Comparison of ENCODE assay signal across 8 cellular contexts in the genomic region with DNA sequence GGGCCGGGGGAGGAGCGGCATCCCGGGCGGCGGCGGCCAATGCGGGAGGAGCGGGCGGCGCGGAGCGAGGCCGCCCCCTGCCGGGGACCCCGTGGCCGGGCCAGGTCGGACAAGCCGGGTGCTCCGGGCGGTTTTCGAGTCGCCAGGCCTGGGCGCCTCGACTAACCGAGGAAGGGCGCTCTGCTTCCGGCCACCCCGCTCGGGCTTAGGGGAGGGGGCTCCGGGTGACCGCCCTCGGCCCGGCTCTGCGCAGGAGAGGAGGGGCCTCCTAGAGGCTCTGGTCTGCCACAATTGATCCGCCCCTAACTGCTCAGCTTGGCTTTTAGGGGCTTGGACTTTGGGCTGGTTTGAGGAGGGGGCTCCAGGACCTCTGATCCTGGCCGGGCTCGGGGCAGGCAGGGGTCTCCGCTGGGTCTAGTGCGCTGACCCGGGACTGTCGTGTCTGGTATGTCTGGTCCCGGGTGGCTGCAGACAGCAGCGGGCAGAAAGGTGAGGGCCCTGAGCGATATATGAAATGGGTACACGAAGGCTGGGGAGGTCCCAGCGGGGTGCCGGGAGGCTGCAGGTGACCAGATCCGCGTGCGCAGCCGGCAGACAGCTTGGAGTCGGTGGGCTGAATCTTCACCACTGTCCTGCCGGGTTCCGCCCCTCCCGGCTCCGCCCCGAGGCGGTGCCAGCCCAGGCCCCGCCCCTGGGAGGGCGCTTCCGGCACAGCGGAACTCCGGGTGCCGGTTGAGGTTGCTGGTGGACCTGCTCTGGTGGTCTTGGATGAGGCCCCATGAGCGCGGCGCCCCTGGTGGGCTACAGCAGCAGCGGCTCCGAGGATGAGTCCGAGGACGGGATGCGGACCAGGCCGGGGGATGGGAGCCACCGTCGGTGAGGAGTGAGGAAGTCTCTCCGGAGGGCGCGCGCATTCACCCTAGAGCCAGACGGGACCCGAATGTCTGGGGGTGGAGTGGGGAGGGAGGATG. TPM values are rescaled to one million over a fixed set of nuclear protein-coding genes. Genes with fewer than 3 reads are reported as not detected.
DNase-seq lines count a peak whose midpoint lies in the region; ATAC-seq and TF ChIP-seq lines count a peak whose summit lies in the region.

A gene with protein sequence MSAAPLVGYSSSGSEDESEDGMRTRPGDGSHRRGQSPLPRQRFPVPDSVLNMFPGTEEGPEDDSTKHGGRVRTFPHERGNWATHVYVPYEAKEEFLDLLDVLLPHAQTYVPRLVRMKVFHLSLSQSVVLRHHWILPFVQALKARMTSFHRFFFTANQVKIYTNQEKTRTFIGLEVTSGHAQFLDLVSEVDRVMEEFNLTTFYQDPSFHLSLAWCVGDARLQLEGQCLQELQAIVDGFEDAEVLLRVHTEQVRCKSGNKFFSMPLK (plus strand): TSS at position 702 of the 971 bp plus-strand sequence. CDS start 77 bp downstream, at position 779.

- intact Hi-C loops in Right ventricle myocardium superior (cut with DNase I): loop anchor here (10.0 kb wide), 1 partner anchor 246 kb away; no protein-coding TSS in a partner anchor

- H3K4me3 ChIP-seq in GM06990 (replicated peaks; ENCODE audit: low read depth, low read length) (peak within 1 kb of the TSS; percentile 97), LNCaP clone FGC (ENCODE audit: low read depth, low read length) (peak within 1 kb of the TSS; percentile 86)

- H3K9me3 Mint-ChIP-seq in activated naive CD8-positive, alpha-beta T cell treated with anti-CD3 and anti-CD28 coated beads, Interleukin-2, amount 10 ng/mL, durations not matched to agents 7 days and 5 days: no peaks in the 10 kb centered on the region
- H3K9me3 Mint-ChIP-seq in type B pancreatic cell: no peaks in the 10 kb centered on the region

- no peaks in the 10 kb centered on the region for H3K27me3 Mint-ChIP-seq in activated naive CD8-positive, alpha-beta T cell treated with anti-CD3 and anti-CD28 coated beads, Interleukin-2, amount 10 ng/mL, durations not matched to agents 7 days and 5 days
- H3K27me3 Mint-ChIP-seq in type B pancreatic cell: no peaks in the 10 kb centered on the region

- peak; percentile 57 for ATAC-seq in activated naive CD8-positive, alpha-beta T cell treated with anti-CD3 and anti-CD28 coated beads, Interleukin-2, amount 10 ng/mL, durations not matched to agents 7 days and 5 days (ENCODE audit: low read depth)
- peak; percentile 95 for ATAC-seq in Right ventricle myocardium superior (ENCODE audit: poor library complexity)

- DNase-seq in GM06990 (ENCODE audit: extremely low read depth, insufficient read length) (peak; percentile 96), H4 (ENCODE audit: low spot score) (peak; percentile 62), LNCaP clone FGC (ENCODE audit: low read depth) (peak; percentile 52), SKM-1 (lab: John Stamatoyannopoulos, UW; ENCODE audit: unreplicated experiment) (peak; percentile 62), Right ventricle myocardium superior (peak; percentile 93), pons (ENCODE audit: low spot score) (peak; percentile 84), type B pancreatic cell (ENCODE audit: extremely low spot score, unreplicated experiment) (peak; percentile 89)
- peak; percentile 98 for DNase-seq in activated naive CD8-positive, alpha-beta T cell treated with anti-CD3 and anti-CD28 coated beads, Interleukin-2, amount 10 ng/mL, durations not matched to agents 7 days and 5 days

- peaks cover 42% of the 10 kb centered on the region for H3K4me1 Mint-ChIP-seq in activated naive CD8-positive, alpha-beta T cell treated with anti-CD3 and anti-CD28 coated beads, Interleukin-2, amount 10 ng/mL, durations not matched to agents 7 days and 5 days
- peaks cover 14% of the 10 kb centered on the region for H3K4me1 Mint-ChIP-seq in type B pancreatic cell (ENCODE audit: unreplicated experiment)

- H3K27ac Mint-ChIP-seq in activated naive CD8-positive, alpha-beta T cell treated with anti-CD3 and anti-CD28 coated beads, Interleukin-2, amount 10 ng/mL, durations not matched to agents 7 days and 5 days: peak within 1 kb of the TSS; percentile 92
- peak within 1 kb of the TSS; percentile 72 for H3K27ac Mint-ChIP-seq in type B pancreatic cell

- POLR2A ChIA-PET in activated naive CD8-positive, alpha-beta T cell treated with anti-CD3 and anti-CD28 coated beads, Interleukin-2, amount 10 ng/mL, durations not matched to agents 7 days and 5 days (lab: Charles Lee): interaction anchor here (0.6 to 2.6 kb wide), 10 partner anchors 9 to 467 kb away, joined by 3 to 11 read pairs (median 4); a partner anchor contains a TSS

- peaks cover 14% of the 10 kb centered on the region for H3K36me3 ChIP-seq in GM06990 (ENCODE audit: control insufficient read depth, insufficient read depth, low read length)

- H3K27me3 ChIP-seq in GM06990 (replicated peaks; ENCODE audit: control insufficient read depth, insufficient read depth, low read length): no peaks in the 10 kb centered on the region

- peak within 1 kb of the TSS; percentile 95 for H3K4me3 Mint-ChIP-seq in activated naive CD8-positive, alpha-beta T cell treated with anti-CD3 and anti-CD28 coated beads, Interleukin-2, amount 10 ng/mL, durations not matched to agents 7 days and 5 days
- H3K4me3 Mint-ChIP-seq in type B pancreatic cell: peak within 1 kb of the TSS; percentile 92

- peaks cover 14% of the 10 kb centered on the region for H3K36me3 Mint-ChIP-seq in activated naive CD8-positive, alpha-beta T cell treated with anti-CD3 and anti-CD28 coated beads, Interleukin-2, amount 10 ng/mL, durations not matched to agents 7 days and 5 days
- H3K36me3 Mint-ChIP-seq in type B pancreatic cell: peaks cover 5% of the 10 kb centered on the region

- TF ChIP-seq CTCF in GM06990 (IDR thresholded peaks at IDR 0.05; ENCODE audit: insufficient read depth, low read length, poor library complexity, severe bottlenecking): peak; percentile 42
- TF ChIP-seq CTCF in LNCaP clone FGC (IDR thresholded peaks at IDR 0.05; ENCODE audit: control insufficient read depth, extremely low read depth, insufficient read depth): peak; percentile 80
- TF ChIP-seq CTCF in type B pancreatic cell (conservative IDR thresholded peaks at IDR 0.05): peak; percentile 79

RNA-seq across cellular contexts. Expression of the gene that starts here (rescaled TPM):
- 28.6 and 30.5 TPM in 2 replicates for total RNA-seq in H4 (2014; rRNA removed; shearing (Covaris generic))
- total RNA-seq in activated naive CD8-positive, alpha-beta T cell treated with anti-CD3 and anti-CD28 coated beads, Interleukin-2, amount 10 ng/mL, durations not matched to agents 7 days and 5 days: 10 to 100 TPM; 47.4 to 53.9 TPM
- total RNA-seq in Right ventricle myocardium superior (32.1 TPM), type B pancreatic cell (ENCODE audit: low replicate concordance) (39.7 and 42.9 TPM in 2 replicates)

Comparison
In these comparisons a context has a peak if more than half of its experiments do, and no peak if none do; other contexts are left out.
1. Peak in every context shown above with its lines: DNase-seq, ATAC-seq and H3K4me3 ChIP-seq.